14 cellular contexts compared by ENCODE assay signal in the genomic region with DNA sequence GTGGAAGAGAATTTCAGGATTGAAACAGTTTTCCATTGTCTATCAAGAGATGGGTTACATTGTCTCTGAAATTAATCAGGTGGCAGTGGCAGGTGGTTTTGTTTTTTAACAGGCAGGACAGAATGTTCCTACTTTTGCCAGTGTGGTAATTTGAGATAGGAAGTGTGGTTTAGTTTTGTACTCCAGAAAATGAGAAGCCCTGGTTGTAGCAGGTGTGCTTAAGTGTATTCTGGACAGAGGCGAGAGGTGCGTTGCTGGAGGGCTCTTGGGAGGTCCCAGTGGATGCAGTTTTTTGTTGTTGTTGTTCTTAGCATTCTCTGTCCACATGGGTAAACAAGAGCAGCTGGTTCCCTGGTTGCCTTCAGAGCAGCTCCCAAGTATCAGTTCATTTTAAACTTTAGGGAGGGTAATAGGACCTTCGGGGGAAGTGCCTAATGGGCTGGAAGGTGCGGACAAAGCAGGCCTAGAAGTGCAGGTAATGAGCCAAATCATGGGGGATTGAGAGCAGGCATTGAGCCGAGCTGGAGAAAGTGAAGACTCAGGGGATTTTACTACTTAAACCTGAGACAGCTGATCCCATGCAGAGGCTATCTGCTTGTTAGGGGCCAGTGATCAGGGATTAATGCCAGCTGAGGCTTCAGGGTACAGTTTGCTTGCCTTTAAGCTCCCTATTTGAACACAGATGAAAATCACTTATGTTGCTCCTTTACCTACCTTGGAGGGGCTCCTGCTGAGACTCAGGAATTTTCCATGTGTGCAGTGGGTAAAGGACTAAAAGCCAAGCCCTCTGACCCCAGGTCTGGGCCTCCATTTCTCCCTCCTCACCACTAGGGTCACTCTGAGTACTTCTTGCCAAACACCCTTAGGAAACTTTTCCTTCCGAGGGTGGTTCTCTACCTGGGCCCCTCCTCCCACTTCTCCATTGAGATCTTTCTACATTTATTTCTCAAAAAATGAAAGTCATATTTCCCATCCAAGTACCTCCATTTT. TPM values are rescaled to one million over a fixed set of nuclear protein-coding genes. Genes with fewer than 3 reads are reported as not detected.
DNase-seq lines count a peak whose midpoint lies in the region; ATAC-seq and TF ChIP-seq lines count a peak whose summit lies in the region.
"Had no signal": no experiment of that assay in that cellular context is flagged by ENCODE, and none has a peak within 500 bp of the region (broad histone marks: within the 10 kb centered on the region; RNA-seq: fewer than 3 reads in every experiment).

No MANE protein-coding gene starts in this region.

- H3K27ac ChIP-seq in Karpas-422 (ENCODE audit: low read length), result no peak overlapping the region

- no peaks in the 10 kb centered on the region for H3K9me3 ChIP-seq in Karpas-422 (ENCODE audit: low read length)

- no peak overlapping the region for H3K9ac ChIP-seq in Karpas-422 (ENCODE audit: low read length)

- no peak overlapping the region for H3K4me2 ChIP-seq in Karpas-422 (ENCODE audit: low read depth, low read length, poor library complexity, severe bottlenecking)

- H3K79me2 ChIP-seq in Karpas-422 (ENCODE audit: low read length), result no peaks in the 10 kb centered on the region

- H2AFZ ChIP-seq in Karpas-422 (ENCODE audit: low read length), result no peak overlapping the region

- H3K27ac Mint-ChIP-seq in nephron progenitor cell, result peak overlapping the region; percentile 62

- no peak overlapping the region for H3K4me3 ChIP-seq in Karpas-422 (ENCODE audit: low read length)

- DNase-seq in DMS79 (lab: John Stamatoyannopoulos, UW), result peak; percentile 89
- DNase-seq in NCI-H1092 treated with DMSO at 0.1 percent for 48 hours (lab: John Stamatoyannopoulos, UW), result peak; percentile 85
- peak; percentile 7 for DNase-seq in SKM-1 treated with dmso at 0.1 percent for 144 hours (lab: John Stamatoyannopoulos, UW; ENCODE audit: unreplicated experiment)
- DNase-seq in nephron progenitor cell, result peak; percentile 15
- DNase-seq in Karpas-422, result no peak
- no peak for DNase-seq in nucleus accumbens (lab: John Stamatoyannopoulos, UW)
- DNase-seq in activated CD4-positive, CD25-positive, alpha-beta regulatory T cell (lab: John Stamatoyannopoulos, UW), result no peak
- DNase-seq: activated T-cell treated with anti-CD3 and anti-CD28 coated beads, Interleukin-2, amount 50 U/mL, for 48 hours; OCI-M1 had no signal

- no peaks in the 10 kb centered on the region for H3K36me3 ChIP-seq in Karpas-422 (ENCODE audit: insufficient read depth, low read length)

- H3K27me3 ChIP-seq in Karpas-422 (ENCODE audit: low read length), result no peaks in the 10 kb centered on the region

- H3K36me3 Mint-ChIP-seq in nephron progenitor cell (ENCODE audit: low read depth), result peaks cover 8% of the 10 kb centered on the region

- TF ChIP-seq CTCF in nephron progenitor cell (IDR thresholded peaks at IDR 0.05), result no peak

- no peaks in the 10 kb centered on the region for H3K9me2 ChIP-seq in Karpas-422 (replicated peaks; ENCODE audit: insufficient read depth, low read length)

- H3K4me1 Mint-ChIP-seq in nephron progenitor cell, result peaks cover 16% of the 10 kb centered on the region

- no peaks in the 10 kb centered on the region for H4K20me1 ChIP-seq in Karpas-422 (ENCODE audit: insufficient read depth, low read depth, low read length)

- peaks cover 20% of the 10 kb centered on the region for H3K27me3 Mint-ChIP-seq in nephron progenitor cell (ENCODE audit: low read depth, poor library complexity)

- no peak overlapping the region for H3K4me3 Mint-ChIP-seq in nephron progenitor cell
- H3K4me3 Mint-ChIP-seq: CD14-positive monocyte had no signal

- H3K9me3 Mint-ChIP-seq in nephron progenitor cell, result no peaks in the 10 kb centered on the region
- H3K9me3 Mint-ChIP-seq: CD14-positive monocyte had no signal

- H3K4me1 ChIP-seq in Karpas-422 (ENCODE audit: low read length), result no peaks in the 10 kb centered on the region

- no peak for ATAC-seq in HG02885 (IDR thresholded peaks at IDR 0.05; ENCODE audit: poor library complexity, unreplicated experiment)
- ATAC-seq: left lobe of liver had no signal

RNA-seq across cellular contexts. Expression of a gene that starts 6.1 kb away (rescaled TPM):
- 0.07 TPM in 1 of 2 replicates, not detected in the other for total RNA-seq in Karpas-422 (2014; rRNA removed; shearing (Covaris generic); ENCODE audit: low replicate concordance)

RNA-seq across cellular contexts. Expression of a gene that starts 8.2 kb away (rescaled TPM):
- total RNA-seq in Karpas-422 (2014; rRNA removed; shearing (Covaris generic); ENCODE audit: low replicate concordance), result not detected in 2 replicates

RNA-seq across cellular contexts. Expression of a gene that starts 26.6 kb away (rescaled TPM):
- total RNA-seq in Karpas-422 (2014; rRNA removed; shearing (Covaris generic); ENCODE audit: low replicate concordance), result not detected in 2 replicates
- total RNA-seq: fibroblast of lung had no signal

RNA-seq across cellular contexts. Expression of a gene that starts 29.5 kb away (rescaled TPM):
- not detected in 2 replicates for total RNA-seq in Karpas-422 (2014; rRNA removed; shearing (Covaris generic); ENCODE audit: low replicate concordance)
- total RNA-seq: fibroblast of lung, pulmonary artery endothelial cell had no signal

RNA-seq across cellular contexts. Expression of a gene that starts 44.9 kb away (rescaled TPM):
- not detected in 2 replicates for total RNA-seq in Karpas-422 (2014; rRNA removed; shearing (Covaris generic); ENCODE audit: low replicate concordance)
- total RNA-seq: fibroblast of lung, pulmonary artery endothelial cell had no signal

Comparison
In these comparisons a context has a peak if more than half of its experiments do, and no peak if none do; other contexts are left out.
1. DNase-seq: peak in DMS79 (single experiment), NCI-H1092 treated with DMSO at 0.1 percent for 48 hours (single experiment), SKM-1 treated with dmso at 0.1 percent for 144 hours (single experiment) and nephron progenitor cell (single experiment); none in Karpas-422 (single experiment), nucleus accumbens (0 of 56) and activated CD4-positive, CD25-positive, alpha-beta regulatory T cell (0 of 4).